In genomic region chr6:2103644-2104523, GRCh38 we compare ENCODE assay signal across 8 cellular contexts.
A peak's percentile ranks its signal among the peaks of the same experiment; 100 is the strongest.
DNase-seq lines count a peak whose midpoint lies in the region; ATAC-seq and TF ChIP-seq lines count a peak whose summit lies in the region.

No MANE protein-coding gene starts in this region.

- H3K9me2 ChIP-seq in Karpas-422 (replicated peaks; ENCODE audit: insufficient read depth, low read length), result no peaks in the 10 kb centered on the region
- no peaks in the 10 kb centered on the region for H3K9me2 ChIP-seq in neural cell (ENCODE audit: insufficient read depth, low read length)

- H3K27me3 ChIP-seq in Karpas-422 (ENCODE audit: low read length), result no peaks in the 10 kb centered on the region
- H3K27me3 ChIP-seq in neural cell (ENCODE audit: insufficient read depth, low read depth, low read length), result no peaks in the 10 kb centered on the region

- TF ChIP-seq CTCF in neural cell (IDR thresholded peaks at IDR 0.05; ENCODE audit: poor library complexity, severe bottlenecking), result peak; percentile 89

- H3K79me2 ChIP-seq in Karpas-422 (ENCODE audit: low read length) (no peaks in the 10 kb centered on the region), neural cell (replicated peaks; ENCODE audit: insufficient read depth, low read length) (no peaks in the 10 kb centered on the region)

- no peak overlapping the region for H3K9ac ChIP-seq in Karpas-422 (ENCODE audit: low read length)
- no peak overlapping the region for H3K9ac ChIP-seq in neural cell (ENCODE audit: low read length)

- no peaks in the 10 kb centered on the region for H3K4me1 ChIP-seq in Karpas-422 (ENCODE audit: low read length)

- H3K27ac ChIP-seq in Karpas-422 (ENCODE audit: low read length), result no peak overlapping the region
- no peak overlapping the region for H3K27ac ChIP-seq in neural cell (ENCODE audit: low read length)

- H3K4me2 ChIP-seq in Karpas-422 (ENCODE audit: low read depth, low read length, poor library complexity, severe bottlenecking) (no peak overlapping the region), neural cell (ENCODE audit: low read length) (no peak overlapping the region)

- no peaks in the 10 kb centered on the region for H3F3A ChIP-seq in neural cell (ENCODE audit: insufficient read depth, low read length, poor library complexity, severe bottlenecking)

- no peaks in the 10 kb centered on the region for H3K9me3 ChIP-seq in Karpas-422 (ENCODE audit: low read length)
- no peaks in the 10 kb centered on the region for H3K9me3 ChIP-seq in neural cell (ENCODE audit: low read length)

- in situ Hi-C loops in SK-MEL-5 (cut with HindIII; ENCODE audit: low pct_unique_long_range_greater_than_20kb, low sequenced_read_pairs), result loop anchor here (10.0 kb wide), 1 partner anchor 499 kb away; the partner anchor contains the start of gene FOXC1

- TF ChIP-seq EP300 in neural cell (conservative IDR thresholded peaks at IDR 0.05; ENCODE audit: poor library complexity, severe bottlenecking), result peak; percentile 42

- H3K36me3 ChIP-seq in Karpas-422 (ENCODE audit: insufficient read depth, low read length) (no peaks in the 10 kb centered on the region), neural cell (ENCODE audit: insufficient read depth, low read length) (no peaks in the 10 kb centered on the region)

- H4K20me1 ChIP-seq in Karpas-422 (ENCODE audit: insufficient read depth, low read depth, low read length) (peaks cover 11% of the 10 kb centered on the region; the same call in 1 of the 2 replicates), neural cell (ENCODE audit: insufficient read depth) (no peaks in the 10 kb centered on the region)

- peak; percentile 92 for TF ChIP-seq RAD21 in neural cell (conservative IDR thresholded peaks at IDR 0.05)

- no peak for TF ChIP-seq POLR2A in erythroblast (IDR thresholded peaks at IDR 0.05; ENCODE audit: low read length)

- DNase-seq in GF-D8 (lab: John Stamatoyannopoulos, UW), result peak; percentile 65
- DNase-seq in Karpas-422, result peak; percentile 70
- peak; percentile 91 for DNase-seq in SK-MEL-5 (ENCODE audit: low read depth, low spot score)
- peak; percentile 60 to 66 for DNase-seq in erythroblast (lab: John Stamatoyannopoulos, UW)
- no peak for DNase-seq in stimulated activated CD4-positive, alpha-beta T cell treated with anti-CD3 and anti-CD28 coated beads, Interleukin-15, amount 100 ng/mL, for 24 hours

- H3K4me3 ChIP-seq in Karpas-422 (ENCODE audit: low read length) (no peak overlapping the region), neural cell (ENCODE audit: low read length) (peak overlapping the region; percentile 3)

- H2AFZ ChIP-seq in Karpas-422 (ENCODE audit: low read length) (no peak overlapping the region), neural cell (ENCODE audit: low read depth, low read length) (no peak overlapping the region)

- ATAC-seq in HG03097 (IDR thresholded peaks at IDR 0.05; ENCODE audit: low FRiP score, unreplicated experiment) (no peak), HG03460 (IDR thresholded peaks at IDR 0.05; ENCODE audit: unreplicated experiment) (no peak)

TF ChIP-seq in neural cell, 6 proteins besides CTCF, POLR2A, EP300 and RAD21:
- TF ChIP-seq SMC3 (conservative IDR thresholded peaks at IDR 0.05; ENCODE audit: poor library complexity) (peak; percentile 84), EZH2 (IDR thresholded peaks at IDR 0.05; ENCODE audit: borderline replicate concordance, insufficient read depth, low read length, poor library complexity, severe bottlenecking) (no peak)
